In the genomic region with DNA sequence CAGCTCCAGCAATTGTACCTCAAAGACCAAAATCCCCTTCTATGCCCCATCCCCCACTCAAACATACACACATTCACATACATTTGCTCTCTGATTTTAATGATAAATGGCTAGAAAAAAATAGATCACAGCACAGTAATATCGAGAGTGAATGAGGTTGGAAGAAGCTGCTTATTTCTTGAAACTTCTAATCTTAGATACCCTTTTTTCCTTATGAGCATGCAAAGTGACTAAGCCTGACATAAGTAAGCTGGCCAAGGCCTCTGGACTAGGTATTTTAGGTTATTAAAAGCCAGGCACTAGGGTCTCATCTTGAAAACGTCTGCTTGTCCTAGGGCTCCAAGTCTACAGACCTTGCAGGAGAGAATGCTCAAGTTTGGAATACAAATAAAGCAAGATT, we compare ENCODE assay signal across 10 cellular contexts.
A peak's percentile ranks its signal among the peaks of the same experiment; 100 is the strongest.
DNase-seq lines count a peak whose midpoint lies in the region; ATAC-seq and TF ChIP-seq lines count a peak whose summit lies in the region.
"Had no signal": no experiment of that assay in that cellular context is flagged by ENCODE, and none has a peak within 500 bp of the region (broad histone marks: within the 10 kb centered on the region; RNA-seq: fewer than 3 reads in every experiment).

No MANE protein-coding gene starts in this region.

- H3K27ac ChIP-seq in transverse colon: peak overlapping the region in 3 of 4 donors; percentile 38 to 79 (median 68)
- no peak overlapping the region for H3K27ac ChIP-seq in caudate nucleus (ENCODE audit: low read depth, low read length)

- peaks cover 0 to 6% of the 10 kb centered on the region in 2 donors for H3K9me3 Mint-ChIP-seq in activated naive CD4-positive, alpha-beta T cell treated with anti-CD3 and anti-CD28 coated beads, Interleukin-2, amount 50 U/mL, for 72 hours
- H3K9me3 Mint-ChIP-seq in activated CD8-positive, alpha-beta T cell treated with anti-CD3 and anti-CD28 coated beads for 36 hours: peaks cover 2% of the 10 kb centered on the region

- H3K9me3 ChIP-seq in transverse colon: no peaks in the 10 kb centered on the region

- H3K27ac Mint-ChIP-seq in activated naive CD4-positive, alpha-beta T cell treated with anti-CD3 and anti-CD28 coated beads, Interleukin-2, amount 50 U/mL, for 72 hours: peak overlapping the region; percentile 86 to 94
- peak overlapping the region; percentile 84 for H3K27ac Mint-ChIP-seq in activated CD8-positive, alpha-beta T cell treated with anti-CD3 and anti-CD28 coated beads for 36 hours
- H3K27ac Mint-ChIP-seq: WTC11 had no signal

- WGBS in transverse colon (ENCODE audit: low coverage in 1 of 2), 2 donors: 69 to 84% methylated on average over 2 of the region's 2 CpGs

- H3K36me3 Mint-ChIP-seq in activated naive CD4-positive, alpha-beta T cell treated with anti-CD3 and anti-CD28 coated beads, Interleukin-2, amount 50 U/mL, for 72 hours: peaks cover 8 to 17% of the 10 kb centered on the region in 2 donors
- H3K36me3 Mint-ChIP-seq in activated CD8-positive, alpha-beta T cell treated with anti-CD3 and anti-CD28 coated beads for 36 hours (ENCODE audit: low read depth): peaks cover 10% of the 10 kb centered on the region

- peak; percentile 48 to 58 for ATAC-seq in activated naive CD4-positive, alpha-beta T cell treated with anti-CD3 and anti-CD28 coated beads, Interleukin-2, amount 50 U/mL, for 72 hours
- ATAC-seq in HG02763 (IDR thresholded peaks at IDR 0.05; ENCODE audit: unreplicated experiment): peak; percentile 52
- ATAC-seq in activated CD8-positive, alpha-beta T cell treated with anti-CD3 and anti-CD28 coated beads for 36 hours: peak; percentile 48
- ATAC-seq: WTC11 had no signal

- no peak for TF ChIP-seq EP300 in transverse colon (IDR thresholded peaks at IDR 0.05; ENCODE audit: low read depth)

- no peak overlapping the region for H3K4me3 Mint-ChIP-seq in activated CD8-positive, alpha-beta T cell treated with anti-CD3 and anti-CD28 coated beads for 36 hours
- H3K4me3 Mint-ChIP-seq: WTC11 had no signal

- no peaks in the 10 kb centered on the region for H3K36me3 ChIP-seq in transverse colon

- H3K4me3 ChIP-seq in transverse colon: no peak overlapping the region

- H3K4me1 Mint-ChIP-seq in activated CD8-positive, alpha-beta T cell treated with anti-CD3 and anti-CD28 coated beads for 36 hours (ENCODE audit: low read depth): peaks cover 51% of the 10 kb centered on the region

- H3K4me1 ChIP-seq in transverse colon: peaks cover 8 to 38% (median 20%) of the 10 kb centered on the region in 4 donors

- in situ Hi-C loops in transverse colon (cut with MboI; ENCODE audit: low pct_ligation_motif_present in 1 of 4, low pct_unique_long_range_greater_than_20kb in 1 of 4, low sequenced_read_pairs in 3 of 4): no loop called here

- CTCF ChIA-PET in activated CD8-positive, alpha-beta T cell treated with anti-CD3 and anti-CD28 coated beads for 36 hours (lab: Charles Lee): interaction anchor here (1.2 to 2.1 kb wide), 3 partner anchors 15 to 137 kb away, joined by 3 to 6 read pairs (median 5); no protein-coding TSS in a partner anchor

- H3K27me3 ChIP-seq in transverse colon: no peaks in the 10 kb centered on the region

- TF ChIP-seq POLR2A in transverse colon (IDR thresholded peaks at IDR 0.05): no peak

- DNase-seq in activated naive CD4-positive, alpha-beta T cell treated with anti-CD3 and anti-CD28 coated beads, Interleukin-2, amount 50 U/mL, for 72 hours (ENCODE audit: low spot score in 2 of 2): no peak
- no peak for DNase-seq in activated naive CD4-positive, alpha-beta T cell treated with Interleukin-2 at 50 U/mL for 16 hours
- peak; percentile 37 for DNase-seq in activated CD8-positive, alpha-beta T cell treated with anti-CD3 and anti-CD28 coated beads for 36 hours
- DNase-seq in transverse colon (no peak), caudate nucleus (lab: John Stamatoyannopoulos, UW) (no peak), NCI-H748 treated with DMSO at 0.1 percent for 48 hours (lab: John Stamatoyannopoulos, UW) (no peak), RPMI8226 (no peak)
- DNase-seq: hypothalamus had no signal

- intact Hi-C loops in activated CD8-positive, alpha-beta T cell treated with anti-CD3 and anti-CD28 coated beads for 36 hours (cut with micrococcal nuclease): loop anchor here (5.0 to 10.0 kb wide), 2 partner anchors 125 to 198 kb away; no protein-coding TSS in a partner anchor
- intact Hi-C loops in transverse colon (cut with DNase I; ENCODE audit: low total_unique reads): loop anchor here (10.0 kb wide), 1 partner anchor 132 kb away; the partner anchor contains the start of gene TGFBR3

- TF ChIP-seq CTCF in activated CD8-positive, alpha-beta T cell treated with anti-CD3 and anti-CD28 coated beads for 36 hours (IDR thresholded peaks at IDR 0.05): no peak
- no peak for TF ChIP-seq CTCF in transverse colon (IDR thresholded peaks at IDR 0.05)

- POLR2A ChIA-PET in activated CD8-positive, alpha-beta T cell treated with anti-CD3 and anti-CD28 coated beads for 36 hours (lab: Charles Lee): interaction anchor here (1.0 to 1.7 kb wide), 7 partner anchors 10 to 52 kb away, joined by 3 to 6 read pairs (median 4); no protein-coding TSS in a partner anchor

- H3K27me3 Mint-ChIP-seq in activated CD8-positive, alpha-beta T cell treated with anti-CD3 and anti-CD28 coated beads for 36 hours: no peaks in the 10 kb centered on the region
